Comparison of ENCODE assay signal across 8 cellular contexts in the genomic region with DNA sequence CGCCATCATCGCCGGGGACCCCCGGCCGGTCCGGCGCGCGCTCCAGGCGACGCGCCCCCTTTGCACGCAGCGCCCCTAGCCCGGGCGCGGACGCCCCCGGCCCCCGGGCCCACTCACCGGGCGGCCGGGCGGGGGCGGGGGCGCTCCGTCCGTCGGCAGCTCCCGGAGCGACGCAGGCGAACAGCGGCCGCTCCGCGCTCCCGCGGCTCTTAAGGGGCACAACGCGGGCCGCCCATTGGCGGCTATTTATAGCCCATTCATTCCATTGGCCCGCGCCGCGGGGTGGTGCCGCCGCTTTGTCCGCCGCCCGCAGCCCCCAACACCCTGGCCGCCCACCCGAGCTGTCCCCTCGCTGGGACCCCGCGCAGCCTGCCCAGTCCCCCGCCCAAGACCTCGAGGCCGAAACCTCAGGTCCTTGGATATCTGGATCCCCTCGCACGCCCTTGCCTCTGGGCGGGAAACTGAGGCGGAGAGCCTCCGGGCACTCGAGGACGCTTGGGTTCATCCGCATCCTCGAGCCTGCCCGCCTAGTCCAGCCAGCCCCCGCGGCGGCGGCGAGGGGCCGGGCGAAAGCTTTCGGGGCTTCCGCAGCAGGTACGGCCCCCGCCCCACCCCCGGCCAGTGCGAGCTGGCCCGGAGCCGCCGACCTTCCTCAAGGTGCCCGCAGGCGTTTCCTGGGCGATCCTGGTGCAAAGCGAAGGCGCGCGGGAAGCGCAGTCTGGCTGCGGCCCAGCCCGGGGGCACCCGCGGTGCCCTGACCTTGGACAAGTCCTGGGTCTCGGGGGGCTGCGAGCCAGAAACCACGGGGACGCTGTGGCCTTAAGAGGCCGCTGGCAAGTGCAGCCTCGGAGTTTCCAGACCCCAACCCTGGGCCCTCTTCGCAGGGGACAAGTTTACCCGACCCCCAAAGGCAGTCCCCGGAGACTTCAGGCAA. TPM values are rescaled to one million over a fixed set of nuclear protein-coding genes. Genes with fewer than 3 reads are reported as not detected.
DNase-seq lines count a peak whose midpoint lies in the region; ATAC-seq and TF ChIP-seq lines count a peak whose summit lies in the region.

TSS of gene CKB (minus strand) at position 182 of the 934 bp plus-strand sequence. CDS start 337 bp downstream, outside the sequence.

- ATAC-seq in activated CD8-positive, alpha-beta T cell treated with anti-CD3 and anti-CD28 coated beads for 36 hours: no peak
- ATAC-seq in GM18907 (IDR thresholded peaks at IDR 0.05; ENCODE audit: unreplicated experiment) (no peak), GM21367 (IDR thresholded peaks at IDR 0.05; ENCODE audit: unreplicated experiment) (no peak)

- H3K9me3 Mint-ChIP-seq in activated CD8-positive, alpha-beta T cell treated with anti-CD3 and anti-CD28 coated beads for 36 hours: no peaks in the 10 kb centered on the region
- no peaks in the 10 kb centered on the region for H3K9me3 Mint-ChIP-seq in nephron

- H3K27ac Mint-ChIP-seq in activated CD8-positive, alpha-beta T cell treated with anti-CD3 and anti-CD28 coated beads for 36 hours: no peak within 1 kb of the TSS
- H3K27ac Mint-ChIP-seq in nephron: peak within 1 kb of the TSS; percentile 79 to 96 (median 92)

- H3K4me3 Mint-ChIP-seq in activated CD8-positive, alpha-beta T cell treated with anti-CD3 and anti-CD28 coated beads for 36 hours: peak within 1 kb of the TSS; percentile 37
- peak within 1 kb of the TSS; percentile 74 to 82 (median 81) for H3K4me3 Mint-ChIP-seq in nephron

- peak within 1 kb of the TSS; percentile 33 to 58 for H3K4me3 ChIP-seq in foreskin fibroblast (ENCODE audit: low read depth in 1 of 2, low read length in 2 of 2)

- DNase-seq in SHP77 (lab: John Stamatoyannopoulos, UW): peak; percentile 59 to 82
- DNase-seq in SHP77 treated with DMSO at 0.1 percent for 48 hours (lab: John Stamatoyannopoulos, UW): no peak
- peak; percentile 32 for DNase-seq in NCI-H187 treated with DMSO at 0.1 percent for 48 hours (lab: John Stamatoyannopoulos, UW)
- peak; percentile 35 for DNase-seq in activated CD8-positive, alpha-beta T cell treated with anti-CD3 and anti-CD28 coated beads for 36 hours
- peak in 1 of 2 donors; percentile 82 for DNase-seq in foreskin fibroblast

- H3K36me3 Mint-ChIP-seq in activated CD8-positive, alpha-beta T cell treated with anti-CD3 and anti-CD28 coated beads for 36 hours (ENCODE audit: low read depth): no peaks in the 10 kb centered on the region
- peaks cover 8% of the 10 kb centered on the region for H3K36me3 Mint-ChIP-seq in nephron (ENCODE audit: low read depth)

- H3K27me3 Mint-ChIP-seq in activated CD8-positive, alpha-beta T cell treated with anti-CD3 and anti-CD28 coated beads for 36 hours: peaks cover 12% of the 10 kb centered on the region
- peaks cover 28% of the 10 kb centered on the region for H3K27me3 Mint-ChIP-seq in nephron (ENCODE audit: low read depth)

- TF ChIP-seq CTCF in activated CD8-positive, alpha-beta T cell treated with anti-CD3 and anti-CD28 coated beads for 36 hours (IDR thresholded peaks at IDR 0.05): no peak
- TF ChIP-seq CTCF in foreskin fibroblast (IDR thresholded peaks at IDR 0.05; ENCODE audit: low read depth, low read length): no peak
- TF ChIP-seq CTCF in nephron (IDR thresholded peaks at IDR 0.05; ENCODE audit: unreplicated experiment in 3 of 3): no peak

- POLR2A ChIA-PET in activated CD8-positive, alpha-beta T cell treated with anti-CD3 and anti-CD28 coated beads for 36 hours (lab: Charles Lee): interaction anchor here (1.1 to 1.5 kb wide), 2 partner anchors 12 to 38 kb away, joined by 3 read pairs; no protein-coding TSS in a partner anchor

- intact Hi-C loops in activated CD8-positive, alpha-beta T cell treated with anti-CD3 and anti-CD28 coated beads for 36 hours (cut with micrococcal nuclease): no loop called here

- H3K4me1 Mint-ChIP-seq in activated CD8-positive, alpha-beta T cell treated with anti-CD3 and anti-CD28 coated beads for 36 hours (ENCODE audit: low read depth): peaks cover 17% of the 10 kb centered on the region
- peaks cover 60% of the 10 kb centered on the region for H3K4me1 Mint-ChIP-seq in nephron

- CTCF ChIA-PET in activated CD8-positive, alpha-beta T cell treated with anti-CD3 and anti-CD28 coated beads for 36 hours (lab: Charles Lee): interaction anchor here (1.2 kb wide), 2 partner anchors 23 to 378 kb away, joined by 3 read pairs; no protein-coding TSS in a partner anchor

RNA-seq across cellular contexts. Expression of gene CKB, which starts in this region (rescaled TPM):
- 1 to 10 TPM; 5.8 to 9.1 TPM for total RNA-seq in activated CD8-positive, alpha-beta T cell treated with anti-CD3 and anti-CD28 coated beads for 36 hours
